Comparison of ENCODE assay signal across 1 cellular context in genomic region chr2:152176113-152176714, GRCh38.
TF ChIP-seq lines count a peak whose summit lies in the region.

No MANE protein-coding gene starts in this region.

TF ChIP-seq in HepG2, 621 proteins besides CTCF, POLR2A, EP300 and RAD21 (continued from another document and continues in another):
- peak; percentile 11; the same call in 1 of the 2 replicates for TF ChIP-seq ZNF850 (CRISPR knock-in tag; conservative IDR thresholded peaks at IDR 0.05)
- 0 out of 2 replicates have a peak, but pooled peaks have one; percentile 10 for TF ChIP-seq ZNF20 (CRISPR knock-in tag; IDR thresholded peaks at IDR 0.05)
- no peak for TF ChIP-seq TRIM24 (CRISPR knock-in tag; IDR thresholded peaks at IDR 0.05)
- TF ChIP-seq EED (CRISPR knock-in tag; IDR thresholded peaks at IDR 0.05), result peak; percentile 83; the same call in 1 of the 2 replicates
- no peak for TF ChIP-seq SP2 (CRISPR knock-in tag; IDR thresholded peaks at IDR 0.05)
- no peak; the same call in 1 of the 2 replicates for TF ChIP-seq ZHX2 (IDR thresholded peaks at IDR 0.05; ENCODE audit: low read depth)
- no peak for TF ChIP-seq ZHX2 (CRISPR knock-in tag; IDR thresholded peaks at IDR 0.05; ENCODE audit: borderline replicate concordance)
- no peak for TF ChIP-seq ZNF441 (CRISPR knock-in tag; IDR thresholded peaks at IDR 0.05; ENCODE audit: borderline replicate concordance)
- no peak for TF ChIP-seq SMARCE1 (IDR thresholded peaks at IDR 0.05; ENCODE audit: borderline replicate concordance)
- no peak for TF ChIP-seq SIX1 (CRISPR knock-in tag; IDR thresholded peaks at IDR 0.05; ENCODE audit: borderline replicate concordance)
- no peak for TF ChIP-seq ASH2L (IDR thresholded peaks at IDR 0.05; ENCODE audit: insufficient read length, low read depth, low read length)
- 0 out of 2 replicates have a peak, but pooled peaks have one; percentile 9 for TF ChIP-seq MTA1 (CRISPR knock-in tag; IDR thresholded peaks at IDR 0.05; ENCODE audit: borderline replicate concordance)
- no peak; the same call in 1 of the 2 replicates for TF ChIP-seq CSRNP1 (CRISPR knock-in tag; IDR thresholded peaks at IDR 0.05)
- TF ChIP-seq ZNF282 (IDR thresholded peaks at IDR 0.05; ENCODE audit: partially characterized antibody), result no peak
- no peak for TF ChIP-seq SCMH1 (CRISPR knock-in tag; IDR thresholded peaks at IDR 0.05; ENCODE audit: borderline replicate concordance)
- no peak; the same call in 1 of the 2 replicates for TF ChIP-seq ZNF556 (CRISPR knock-in tag; IDR thresholded peaks at IDR 0.05; ENCODE audit: borderline replicate concordance)
- TF ChIP-seq TOPORS (CRISPR knock-in tag; IDR thresholded peaks at IDR 0.05), result no peak
- TF ChIP-seq SETDB1 (CRISPR knock-in tag; IDR thresholded peaks at IDR 0.05; ENCODE audit: borderline replicate concordance), result no peak
- 0 out of 2 replicates have a peak, but pooled peaks have one; percentile 2 for TF ChIP-seq RFX3 (CRISPR knock-in tag; IDR thresholded peaks at IDR 0.05)
- TF ChIP-seq PHF20 (CRISPR knock-in tag; IDR thresholded peaks at IDR 0.05), result no peak
- no peak for TF ChIP-seq TMF1 (CRISPR knock-in tag; IDR thresholded peaks at IDR 0.05; ENCODE audit: low read depth)
- no peak for TF ChIP-seq ZNF549 (CRISPR knock-in tag; IDR thresholded peaks at IDR 0.05)
- TF ChIP-seq RXRA (CRISPR knock-in tag; IDR thresholded peaks at IDR 0.05), result no peak
- no peak for TF ChIP-seq CCDC6 (CRISPR knock-in tag; IDR thresholded peaks at IDR 0.05)
- no peak for TF ChIP-seq MEF2D (CRISPR knock-in tag; IDR thresholded peaks at IDR 0.05)
- TF ChIP-seq NFAT5 (CRISPR knock-in tag; IDR thresholded peaks at IDR 0.05), result no peak
- TF ChIP-seq DPF2 (CRISPR knock-in tag; IDR thresholded peaks at IDR 0.05; ENCODE audit: borderline replicate concordance, low read depth), result no peak
- no peak for TF ChIP-seq PRDM10 (CRISPR knock-in tag; IDR thresholded peaks at IDR 0.05; ENCODE audit: low read depth)
- peak; percentile 5; the same call in 1 of the 2 replicates for TF ChIP-seq ZNF816 (CRISPR knock-in tag; IDR thresholded peaks at IDR 0.05; ENCODE audit: borderline replicate concordance)
- TF ChIP-seq GLI4 (CRISPR knock-in tag; IDR thresholded peaks at IDR 0.05; ENCODE audit: borderline replicate concordance), result no peak
- no peak for TF ChIP-seq ZNF225 (CRISPR knock-in tag; IDR thresholded peaks at IDR 0.05)
- no peak for TF ChIP-seq CCAR2 (optimal IDR thresholded peaks at IDR 0.05; ENCODE audit: low read depth, low read length)
- TF ChIP-seq ATF3 (CRISPR knock-in tag; IDR thresholded peaks at IDR 0.05), result no peak; the same call in 1 of the 2 replicates
- no peak for TF ChIP-seq SNAPC2 (CRISPR knock-in tag; IDR thresholded peaks at IDR 0.05)
- no peak for TF ChIP-seq JDP2 (CRISPR knock-in tag; IDR thresholded peaks at IDR 0.05; ENCODE audit: borderline replicate concordance)
- no peak for TF ChIP-seq YEATS4 (CRISPR knock-in tag; IDR thresholded peaks at IDR 0.05; ENCODE audit: borderline replicate concordance)
- no peak for TF ChIP-seq FOXM1 (CRISPR knock-in tag; IDR thresholded peaks at IDR 0.05)
- TF ChIP-seq SRSF9 (IDR thresholded peaks at IDR 0.05; ENCODE audit: borderline replicate concordance, insufficient read depth, low read depth, low read length, poor library complexity, severe bottlenecking), result no peak
- TF ChIP-seq SMAD1 (CRISPR knock-in tag; IDR thresholded peaks at IDR 0.05; ENCODE audit: borderline replicate concordance, low read depth), result no peak
- no peak for TF ChIP-seq ZNF597 (CRISPR knock-in tag; IDR thresholded peaks at IDR 0.05)
- no peak for TF ChIP-seq ATF5 (CRISPR knock-in tag; IDR thresholded peaks at IDR 0.05; ENCODE audit: low read depth)
- TF ChIP-seq THAP11 (CRISPR knock-in tag; IDR thresholded peaks at IDR 0.05), result 0 out of 2 replicates have a peak, but pooled peaks have one; percentile 5
- no peak for TF ChIP-seq BCL6 (CRISPR knock-in tag; IDR thresholded peaks at IDR 0.05)
- no peak for TF ChIP-seq ZNF34 (CRISPR knock-in tag; IDR thresholded peaks at IDR 0.05; ENCODE audit: borderline replicate concordance)
